In genomic region chr21:29024474-29025327, GRCh38 we compare ENCODE assay signal across 1 cellular context.
TF ChIP-seq lines count a peak whose summit lies in the region.

Gene USP16, plus strand, starts transcription at chr21:29024668. Its CDS starts 3,246 bp downstream, at chr21:29027914.

TF ChIP-seq in HEK293, 187 proteins besides CTCF, POLR2A, EP300 and RAD21 (continued from another document and continues in another):
- no peak for TF ChIP-seq ZNF148 (tag by site-specific recombination; IDR thresholded peaks at IDR 0.05; ENCODE audit: borderline replicate concordance)
- peak; percentile 75 for TF ChIP-seq ZNF692 (tag by site-specific recombination; IDR thresholded peaks at IDR 0.05)
- no peak for TF ChIP-seq ZNF768 (tag by site-specific recombination; IDR thresholded peaks at IDR 0.05)
- no peak for TF ChIP-seq ZNF792 (tag by site-specific recombination; IDR thresholded peaks at IDR 0.05)
- TF ChIP-seq ZNF18 (tag by site-specific recombination; IDR thresholded peaks at IDR 0.05), result no peak
- peak; percentile 56 for TF ChIP-seq ZBTB6 (tag by site-specific recombination; IDR thresholded peaks at IDR 0.05)
- TF ChIP-seq TCF7L2 (IDR thresholded peaks at IDR 0.05; ENCODE audit: borderline replicate concordance, low read depth, low read length), result no peak
- TF ChIP-seq ZNF280D (tag by site-specific recombination; IDR thresholded peaks at IDR 0.05), result no peak
- no peak for TF ChIP-seq ZNF701 (tag by site-specific recombination; IDR thresholded peaks at IDR 0.05)
- TF ChIP-seq ZNF16 (tag by site-specific recombination; IDR thresholded peaks at IDR 0.05; ENCODE audit: low read depth), result no peak
- TF ChIP-seq ZNF335 (tag by site-specific recombination; conservative IDR thresholded peaks at IDR 0.05), result peak; percentile 97
- no peak for TF ChIP-seq ZNF350 (tag by site-specific recombination; IDR thresholded peaks at IDR 0.05)
- no peak for TF ChIP-seq ZNF354C (tag by site-specific recombination; IDR thresholded peaks at IDR 0.05; ENCODE audit: borderline replicate concordance, low read depth)
- TF ChIP-seq ZBTB44 (tag by site-specific recombination; IDR thresholded peaks at IDR 0.05), result 0 out of 2 replicates have a peak, but pooled peaks have one; percentile 4
- TF ChIP-seq OVOL3 (tag by site-specific recombination; IDR thresholded peaks at IDR 0.05), result peak; percentile 84; the same call in 1 of the 2 replicates
- TF ChIP-seq EGR2 (tag by site-specific recombination; IDR thresholded peaks at IDR 0.05; ENCODE audit: low read depth), result peak; percentile 87
- TF ChIP-seq ZNF555 (tag by site-specific recombination; conservative IDR thresholded peaks at IDR 0.05), result no peak
- TF ChIP-seq ZNF585B (tag by site-specific recombination; IDR thresholded peaks at IDR 0.05), result no peak
- TF ChIP-seq ZNF48 (tag by site-specific recombination; IDR thresholded peaks at IDR 0.05), result no peak
- peak; percentile 91 for TF ChIP-seq ZSCAN23 (tag by site-specific recombination; IDR thresholded peaks at IDR 0.05)
- no peak for TF ChIP-seq ZNF223 (tag by site-specific recombination; IDR thresholded peaks at IDR 0.05)
- no peak for TF ChIP-seq ZNF677 (tag by site-specific recombination; IDR thresholded peaks at IDR 0.05)
- TF ChIP-seq ZNF140 (tag by site-specific recombination; IDR thresholded peaks at IDR 0.05), result no peak
- peak; percentile 40; the same call in 1 of the 2 replicates for TF ChIP-seq ZBTB20 (tag by site-specific recombination; IDR thresholded peaks at IDR 0.05)
- TF ChIP-seq KLF8 (tag by site-specific recombination; IDR thresholded peaks at IDR 0.05), result peak; percentile 94
- no peak for TF ChIP-seq ZNF121 (tag by site-specific recombination; IDR thresholded peaks at IDR 0.05)
- no peak for TF ChIP-seq ZNF747 (tag by site-specific recombination; IDR thresholded peaks at IDR 0.05)
- no peak for TF ChIP-seq MYNN (tag by site-specific recombination; IDR thresholded peaks at IDR 0.05; ENCODE audit: borderline replicate concordance)
- no peak for TF ChIP-seq ZNF112 (tag by site-specific recombination; IDR thresholded peaks at IDR 0.05)
- no peak for TF ChIP-seq ZNF214 (tag by site-specific recombination; IDR thresholded peaks at IDR 0.05; ENCODE audit: borderline replicate concordance)
- TF ChIP-seq ZNF23 (tag by site-specific recombination; IDR thresholded peaks at IDR 0.05; ENCODE audit: borderline replicate concordance), result no peak
- peak; percentile 27; the same call in 1 of the 2 replicates for TF ChIP-seq ZNF423 (tag by site-specific recombination; IDR thresholded peaks at IDR 0.05)
- TF ChIP-seq REST (tag by site-specific recombination; IDR thresholded peaks at IDR 0.05), result peak; percentile 61
- peak; percentile 68; the same call in 1 of the 2 replicates for TF ChIP-seq INSM2 (tag by site-specific recombination; IDR thresholded peaks at IDR 0.05)
- TF ChIP-seq ZNF404 (tag by site-specific recombination; IDR thresholded peaks at IDR 0.05), result no peak
- TF ChIP-seq ZNF639 (tag by site-specific recombination; IDR thresholded peaks at IDR 0.05), result peak; percentile 93
- TF ChIP-seq ZNF560 (tag by site-specific recombination; IDR thresholded peaks at IDR 0.05; ENCODE audit: borderline replicate concordance), result no peak
- TF ChIP-seq ZNF623 (tag by site-specific recombination; IDR thresholded peaks at IDR 0.05), result no peak
- TF ChIP-seq GLI4 (tag by site-specific recombination; IDR thresholded peaks at IDR 0.05), result peak; percentile 44; the same call in 1 of the 2 replicates
- TF ChIP-seq ZNF596 (tag by site-specific recombination; IDR thresholded peaks at IDR 0.05), result no peak
- no peak for TF ChIP-seq SALL2 (tag by site-specific recombination; IDR thresholded peaks at IDR 0.05; ENCODE audit: borderline replicate concordance)
- peak; percentile 91 for TF ChIP-seq ZNF561 (tag by site-specific recombination; IDR thresholded peaks at IDR 0.05; ENCODE audit: borderline replicate concordance)
